Comparison of ENCODE assay signal across 9 cellular contexts in the genomic region with DNA sequence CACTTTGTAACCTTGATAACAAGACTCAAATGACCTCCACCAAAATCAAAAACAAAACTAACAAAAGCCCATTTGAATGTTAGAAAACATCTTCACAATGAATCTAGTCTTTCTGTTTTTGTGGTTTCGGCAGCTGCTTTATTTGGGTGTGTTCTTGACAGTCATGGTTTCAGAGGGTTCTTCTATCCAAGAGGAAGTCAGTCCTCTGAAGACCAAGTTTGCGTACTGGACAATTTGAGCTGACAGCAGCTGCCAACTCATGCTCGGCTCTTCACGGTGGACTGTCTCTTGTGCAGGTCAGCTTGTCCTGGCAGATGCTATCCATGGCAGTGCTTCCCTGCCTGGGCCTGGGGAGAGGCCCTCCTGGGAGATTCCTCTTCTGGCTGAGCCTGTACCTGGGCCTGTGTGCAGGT.
DNase-seq lines count a peak whose midpoint lies in the region; ATAC-seq and TF ChIP-seq lines count a peak whose summit lies in the region.
"Had no signal": no experiment of that assay in that cellular context is flagged by ENCODE, and none has a peak within 500 bp of the region (broad histone marks: within the 10 kb centered on the region; RNA-seq: fewer than 3 reads in every experiment).

No MANE protein-coding gene starts in this region.

- H3K9me3 ChIP-seq in right lobe of liver (no peaks in the 10 kb centered on the region), Karpas-422 (ENCODE audit: low read length) (no peaks in the 10 kb centered on the region)

- no peak for DNase-seq in right lobe of liver
- DNase-seq in kidney glomerular epithelial cell (lab: John Stamatoyannopoulos, UW) = no peak
- DNase-seq in Karpas-422 = no peak
- no peak for DNase-seq in progenitor cell of endocrine pancreas (ENCODE audit: low spot score, unreplicated experiment)
- DNase-seq in NCI-H1436 treated with DMSO at 0.1 percent for 48 hours (lab: John Stamatoyannopoulos, UW) = no peak

- H4K20me1 ChIP-seq in Karpas-422 (ENCODE audit: insufficient read depth, low read depth, low read length) = no peaks in the 10 kb centered on the region

- H3K4me2 ChIP-seq in Karpas-422 (ENCODE audit: low read depth, low read length, poor library complexity, severe bottlenecking) = no peak overlapping the region

- H3K4me3 Mint-ChIP-seq in IgD-negative memory B cell = peak overlapping the region in 3 of 4 donors; percentile 23 to 84 (median 57)
- no peak overlapping the region for H3K4me3 Mint-ChIP-seq in progenitor cell of endocrine pancreas (ENCODE audit: low read depth)
- H3K4me3 Mint-ChIP-seq: central memory CD8-positive, alpha-beta T cell had no signal

- no peaks in the 10 kb centered on the region for H3K27me3 ChIP-seq in right lobe of liver
- H3K27me3 ChIP-seq in Karpas-422 (ENCODE audit: low read length) = no peaks in the 10 kb centered on the region

- H3K27me3 Mint-ChIP-seq in IgD-negative memory B cell = peaks cover 6% of the 10 kb centered on the region
- H3K27me3 Mint-ChIP-seq in progenitor cell of endocrine pancreas = no peaks in the 10 kb centered on the region
- H3K27me3 Mint-ChIP-seq: central memory CD8-positive, alpha-beta T cell had no signal

- H3K79me2 ChIP-seq in Karpas-422 (ENCODE audit: low read length) = no peaks in the 10 kb centered on the region

- peak overlapping the region in 1 of 3 donors; percentile 21 for H3K27ac ChIP-seq in right lobe of liver
- H3K27ac ChIP-seq in Karpas-422 (ENCODE audit: low read length) = no peak overlapping the region

- H3K9me2 ChIP-seq in Karpas-422 (replicated peaks; ENCODE audit: insufficient read depth, low read length) = no peaks in the 10 kb centered on the region

- WGBS in right lobe of liver (ENCODE audit: insufficient coverage, low coverage, low lambda C conversion rate, missing lambda C conversion rate) = 24% methylated on average over 4 of the region's 4 CpGs

- H3K9me3 Mint-ChIP-seq in IgD-negative memory B cell (peaks cover 1 to 4% (median 2%) of the 10 kb centered on the region in 3 donors), progenitor cell of endocrine pancreas (ENCODE audit: low read depth) (peaks cover 11% of the 10 kb centered on the region)
- H3K9me3 Mint-ChIP-seq: central memory CD8-positive, alpha-beta T cell had no signal

- H3K36me3 ChIP-seq in right lobe of liver (no peaks in the 10 kb centered on the region), Karpas-422 (ENCODE audit: insufficient read depth, low read length) (no peaks in the 10 kb centered on the region)

- H3K4me1 Mint-ChIP-seq in IgD-negative memory B cell = peaks cover 9 to 16% (median 10%) of the 10 kb centered on the region in 3 donors
- H3K4me1 Mint-ChIP-seq in progenitor cell of endocrine pancreas (ENCODE audit: low read depth) = peaks cover 14% of the 10 kb centered on the region

- H2AFZ ChIP-seq in Karpas-422 (ENCODE audit: low read length) = no peak overlapping the region

- ATAC-seq in GM18511 (IDR thresholded peaks at IDR 0.05; ENCODE audit: unreplicated experiment) (peak; percentile 88), GM21619 (IDR thresholded peaks at IDR 0.05; ENCODE audit: unreplicated experiment) (peak; percentile 80), right lobe of liver (peak; percentile 49 to 65 (median 60))

- H3K4me3 ChIP-seq in right lobe of liver (no peak overlapping the region), Karpas-422 (ENCODE audit: low read length) (no peak overlapping the region)

- intact Hi-C loops in right lobe of liver (cut with DNase I) = loop anchor here in 1 of 2 donors (10.0 kb wide), 1 partner anchor 500 kb away; no protein-coding TSS in a partner anchor

- no peak overlapping the region for H3K9ac ChIP-seq in Karpas-422 (ENCODE audit: low read length)

- no peak for TF ChIP-seq CTCF in right lobe of liver (IDR thresholded peaks at IDR 0.05)
- TF ChIP-seq CTCF in progenitor cell of endocrine pancreas (IDR thresholded peaks at IDR 0.05; ENCODE audit: unreplicated experiment) = no peak

- no peak for TF ChIP-seq POLR2A in right lobe of liver (IDR thresholded peaks at IDR 0.05)

- H3K27ac Mint-ChIP-seq in IgD-negative memory B cell (peak overlapping the region in 2 of 3 donors; percentile 68 to 85), progenitor cell of endocrine pancreas (no peak overlapping the region)

- H3K4me1 ChIP-seq in right lobe of liver = peaks cover 0 to 20% (median 8%) of the 10 kb centered on the region in 4 donors
- H3K4me1 ChIP-seq in Karpas-422 (ENCODE audit: low read length) = peaks cover 3% of the 10 kb centered on the region; the same call in 1 of the 2 replicates

- peaks cover 5% of the 10 kb centered on the region for H3K36me3 Mint-ChIP-seq in IgD-negative memory B cell
- H3K36me3 Mint-ChIP-seq in progenitor cell of endocrine pancreas (ENCODE audit: insufficient read depth) = peaks cover 1% of the 10 kb centered on the region
